Comparison of ENCODE assay signal across 8 cellular contexts in genomic region chr10:25017247-25017590, GRCh38. TPM values are rescaled to one million over a fixed set of nuclear protein-coding genes. Genes with fewer than 3 reads are reported as not detected.
DNase-seq lines count a peak whose midpoint lies in the region; ATAC-seq, FAIRE-seq and TF ChIP-seq lines count a peak whose summit lies in the region.

No MANE protein-coding gene starts in this region.

- TF ChIP-seq POLR2A in stomach (IDR thresholded peaks at IDR 0.05): no peak

- peak overlapping the region; percentile 88 for H2AFZ ChIP-seq in SK-N-SH (ENCODE audit: low read depth)

- ATAC-seq in SK-N-SH treated with all-trans-retinoic acid at 6 μM for 48 hours: no peak
- peak; percentile 0 for ATAC-seq in HG02938 (IDR thresholded peaks at IDR 0.05; ENCODE audit: unreplicated experiment)
- ATAC-seq in lung (ENCODE audit: insufficient read depth, low FRiP score): no peak

- TF ChIP-seq EP300 in SK-N-SH (IDR thresholded peaks at IDR 0.05; ENCODE audit: borderline replicate concordance in 1 of 2, low read depth in 1 of 2, low read length in 1 of 2) (no peak), stomach (IDR thresholded peaks at IDR 0.05) (no peak)

- H3K4me1 ChIP-seq in SK-N-SH (ENCODE audit: control insufficient read depth in 1 of 2, insufficient read depth in 2 of 2, low read depth in 1 of 2, low read length in 1 of 2): peaks cover 4 to 14% of the 10 kb centered on the region in 2 experiments; a peak in 2 of 4 replicates
- no peaks in the 10 kb centered on the region for H3K4me1 ChIP-seq in lung (ENCODE audit: control insufficient read depth in 2 of 2, insufficient read depth in 2 of 2, low read length in 2 of 2)
- H3K4me1 ChIP-seq in stomach: peaks cover 0 to 24% (median 14%) of the 10 kb centered on the region in 4 donors

- H3K9me2 ChIP-seq in SK-N-SH: no peaks in the 10 kb centered on the region

- POLR2A ChIA-PET in SK-N-SH (lab: Yijun Ruan, JAX): no interaction called here

- H4K20me1 ChIP-seq in SK-N-SH (ENCODE audit: insufficient read depth): no peaks in the 10 kb centered on the region

- peak overlapping the region; percentile 72 to 74 for H3K4me3 ChIP-seq in SK-N-SH (ENCODE audit: low read depth in 2 of 2, low read length in 1 of 2)
- peak overlapping the region; percentile 88 for H3K4me3 ChIP-seq in bronchial epithelial cell (ENCODE audit: low read depth, low read length)
- H3K4me3 ChIP-seq in lung: peak overlapping the region; percentile 63
- peak overlapping the region; percentile 59 to 81 (median 62) for H3K4me3 ChIP-seq in stomach

- peak overlapping the region; percentile 89 to 98 for H3K27ac ChIP-seq in SK-N-SH (ENCODE audit: low read depth in 2 of 2, low read length in 1 of 2)
- peak overlapping the region; percentile 76 to 95 for H3K27ac ChIP-seq in lung (ENCODE audit: low read depth in 1 of 2, low read length in 1 of 2)
- H3K27ac ChIP-seq in stomach: peak overlapping the region; percentile 90 to 98 (median 95)

- intact Hi-C loops in stomach (cut with DNase I; ENCODE audit: low total_unique reads): no loop called here

- H3K9me3 ChIP-seq in SK-N-SH (no peaks in the 10 kb centered on the region), lung (ENCODE audit: control insufficient read depth in 2 of 2, insufficient read depth in 1 of 2, low read length in 1 of 2) (no peaks in the 10 kb centered on the region), stomach (no peaks in the 10 kb centered on the region)

- no peak for FAIRE-seq in bronchial epithelial cell (lab: Jason Lieb, UNC)

- TF ChIP-seq RAD21 in SK-N-SH (IDR thresholded peaks at IDR 0.05; ENCODE audit: low read length): no peak

- TF ChIP-seq CTCF in SK-N-SH (IDR thresholded peaks at IDR 0.05) (no peak), bronchial epithelial cell (IDR thresholded peaks at IDR 0.05; ENCODE audit: insufficient read depth, low read length, severe bottlenecking) (no peak), lung (IDR thresholded peaks at IDR 0.05; ENCODE audit: control extremely low read depth, extremely low read depth) (no peak), stomach (IDR thresholded peaks at IDR 0.05) (no peak)

- peak overlapping the region; percentile 92 for H3K4me2 ChIP-seq in SK-N-SH

- peaks cover 12% of the 10 kb centered on the region for H3F3A ChIP-seq in SK-N-SH (replicated peaks; ENCODE audit: insufficient read depth)

- DNase-seq in SK-N-SH (peak; percentile 29), RKO (ENCODE audit: low spot score) (peak; percentile 61), bronchial epithelial cell (ENCODE audit: low read depth) (no peak), lung (ENCODE audit: low spot score) (no peak), stomach (peak; percentile 28), HT-29 (ENCODE audit: low spot score) (no peak)

- no peaks in the 10 kb centered on the region for H3K27me3 ChIP-seq in SK-N-SH (ENCODE audit: insufficient read depth)
- no peaks in the 10 kb centered on the region for H3K27me3 ChIP-seq in bronchial epithelial cell (ENCODE audit: control insufficient read depth, insufficient read depth, low read length)
- no peaks in the 10 kb centered on the region for H3K27me3 ChIP-seq in lung (ENCODE audit: control insufficient read depth, insufficient read depth)
- no peaks in the 10 kb centered on the region for H3K27me3 ChIP-seq in stomach

- CTCF ChIA-PET in SK-N-SH (lab: Yijun Ruan, JAX): interaction anchor here (0.7 to 1.8 kb wide), 2 partner anchors 63 to 64 kb away, joined by 3 to 8 read pairs; no protein-coding TSS in a partner anchor

- WGBS in SK-N-SH (ENCODE audit: low lambda C conversion rate): 23% methylated on average over 8 of the region's 8 CpGs
- WGBS in lung, 2 donors: 3 to 4% methylated on average over 8 of the region's 8 CpGs
- 2 to 4% (median 4%) methylated on average over 8 of the region's 8 CpGs for WGBS in stomach, 5 donors

- peak overlapping the region; percentile 78 for H3K9ac ChIP-seq in SK-N-SH

- H3K36me3 ChIP-seq in SK-N-SH (replicated peaks in 1 of 2; ENCODE audit: control insufficient read depth in 1 of 2, insufficient read depth in 2 of 2, low read length in 1 of 2) (peaks cover 0 to 3% of the 10 kb centered on the region in 2 experiments), bronchial epithelial cell (ENCODE audit: control insufficient read depth, insufficient read depth, low read length) (no peaks in the 10 kb centered on the region), lung (ENCODE audit: control insufficient read depth in 2 of 2, insufficient read depth in 2 of 2, low read length in 2 of 2) (no peaks in the 10 kb centered on the region), stomach (no peaks in the 10 kb centered on the region)

- peaks cover 11% of the 10 kb centered on the region; the same call in 1 of the 2 replicates for H3K79me2 ChIP-seq in SK-N-SH (ENCODE audit: insufficient read depth)

TF ChIP-seq in SK-N-SH, 30 proteins besides CTCF, POLR2A, EP300 and RAD21:
- TF ChIP-seq TAF1 (IDR thresholded peaks at IDR 0.05; ENCODE audit: borderline replicate concordance, low read depth, low read length): no peak

TF ChIP-seq in SK-N-SH treated with all-trans-retinoic acid at 6 μM for 48 hours, 23 proteins besides CTCF, POLR2A, EP300 and RAD21 (continues in another document):
- TF ChIP-seq TOX (CRISPR knock-in tag; IDR thresholded peaks at IDR 0.05; ENCODE audit: borderline replicate concordance): no peak
- no peak for TF ChIP-seq ISL1 (CRISPR knock-in tag; IDR thresholded peaks at IDR 0.05)
- no peak for TF ChIP-seq ZFP30 (CRISPR knock-in tag; IDR thresholded peaks at IDR 0.05)
- no peak for TF ChIP-seq RARB (CRISPR knock-in tag; IDR thresholded peaks at IDR 0.05)
- no peak for TF ChIP-seq ESRRG (CRISPR knock-in tag; IDR thresholded peaks at IDR 0.05)
- no peak for TF ChIP-seq PATZ1 (CRISPR knock-in tag; IDR thresholded peaks at IDR 0.05; ENCODE audit: borderline replicate concordance)
- TF ChIP-seq GLIS3 (CRISPR knock-in tag; IDR thresholded peaks at IDR 0.05): no peak
- no peak for TF ChIP-seq POU6F1 (CRISPR knock-in tag; IDR thresholded peaks at IDR 0.05; ENCODE audit: borderline replicate concordance, low read depth)
- no peak for TF ChIP-seq ZNF8 (CRISPR knock-in tag; IDR thresholded peaks at IDR 0.05)
- TF ChIP-seq SNAI2 (CRISPR knock-in tag; IDR thresholded peaks at IDR 0.05): no peak
- TF ChIP-seq OSR1 (CRISPR knock-in tag; IDR thresholded peaks at IDR 0.05): no peak
- TF ChIP-seq ZC3H10 (CRISPR knock-in tag; IDR thresholded peaks at IDR 0.05): no peak
- no peak for TF ChIP-seq ZNF565 (CRISPR knock-in tag; conservative IDR thresholded peaks at IDR 0.05; ENCODE audit: low read depth)

RNA-seq across cellular contexts. Expression of gene THNSL1, which starts 0.8 kb away (rescaled TPM):
- polyA plus RNA-seq in SK-N-SH (2012; rRNA removed) (1.3 and 1.9 TPM in 2 replicates), lung (1 to 10 TPM; 2.0 to 2.2 TPM), stomach (1 to 10 TPM; 1.2 to 1.8 (median 1.3) TPM)
- 2.2 and 2.7 TPM in 2 replicates for polyA plus RNA-seq in SK-N-SH (2012; cell fraction: cytosol; rRNA removed)
- polyA plus RNA-seq in SK-N-SH (2012; cell fraction: nucleus; rRNA removed): 0.66 and 1.3 TPM in 2 replicates
- total RNA-seq in bronchial epithelial cell (4.0 and 5.0 TPM in 2 replicates), lung (1 to 10 TPM; 3.6 to 8.6 TPM), stomach (1 to 10 TPM in 2 of 5 donors, under 1 TPM in 3; under 0.01 to 5.0 (median 0.58) TPM)
- 1.5 and 2.0 TPM in 2 replicates for total RNA-seq in HT-29 (2014; rRNA removed; shearing (Covaris generic))

RNA-seq across cellular contexts. Expression of gene ENKUR, which starts 1.3 kb away (rescaled TPM):
- polyA plus RNA-seq in SK-N-SH (2012; rRNA removed) (0.06 and 0.13 TPM in 2 replicates), lung (10 to 100 TPM in 1 of 2 donors, 1 to 10 TPM in 1; 9.9 to 12.0 TPM), stomach (1 to 10 TPM in 1 of 3 donors, under 1 TPM in 1, not detected in 1; 0.35 to 1.7 TPM)
- polyA plus RNA-seq in SK-N-SH (2012; cell fraction: cytosol; rRNA removed): 0.14 and 0.26 TPM in 2 replicates
- polyA plus RNA-seq in SK-N-SH (2012; cell fraction: nucleus; rRNA removed): 0.02 and 0.20 TPM in 2 replicates
- total RNA-seq in bronchial epithelial cell (0.13 and 0.26 TPM in 2 replicates), lung (10 to 100 TPM; 13.7 to 17.8 TPM), stomach (1 to 10 TPM in 1 of 5 donors, under 1 TPM in 1, not detected in 3; 0.37 to 4.9 TPM)
- 0.21 TPM in 1 of 2 replicates, not detected in the other for total RNA-seq in HT-29 (2014; rRNA removed; shearing (Covaris generic))

Comparison
In these comparisons a context has a peak if more than half of its experiments do, and no peak if none do; other contexts are left out.
1. DNase-seq: peak in SK-N-SH (single experiment), RKO (single experiment) and stomach (single experiment); none in bronchial epithelial cell (single experiment), lung (single experiment) and HT-29 (single experiment).
2. Peak in every context shown above with its lines, with median percentiles within 50 percentile points of each other: H3K27ac ChIP-seq and H3K4me3 ChIP-seq.